In genomic region chr11:56611174-56611573, GRCh38 we compare ENCODE assay signal across 29 cellular contexts. TPM values are rescaled to one million over a fixed set of nuclear protein-coding genes. Genes with fewer than 3 reads are reported as not detected.
DNase-seq lines count a peak whose midpoint lies in the region; ATAC-seq, FAIRE-seq and TF ChIP-seq lines count a peak whose summit lies in the region.
"Had no signal": no experiment of that assay in that cellular context is flagged by ENCODE, and none has a peak within 500 bp of the region (broad histone marks: within the 10 kb centered on the region; RNA-seq: fewer than 3 reads in every experiment).

No MANE protein-coding gene starts in this region.

- H3K4me1 ChIP-seq in HepG2 (ENCODE audit: insufficient read depth, low read length): no peaks in the 10 kb centered on the region
- no peaks in the 10 kb centered on the region for H3K4me1 ChIP-seq in right lobe of liver
- no peaks in the 10 kb centered on the region for H3K4me1 ChIP-seq in IMR-90 (ENCODE audit: control insufficient read depth, insufficient read depth, low read length)
- H3K4me1 ChIP-seq: BE2C, BLaER1 had no signal

- H4K8ac ChIP-seq in IMR-90 (ENCODE audit: low read depth in 2 of 2, low read length in 2 of 2): no peak overlapping the region

- H2BK20ac ChIP-seq in IMR-90 (ENCODE audit: low read depth, low read length): no peak overlapping the region

- H3K27me3 ChIP-seq in HepG2 (ENCODE audit: control insufficient read depth in 1 of 2, insufficient read depth in 2 of 2, low read length in 2 of 2) (no peaks in the 10 kb centered on the region), right lobe of liver (no peaks in the 10 kb centered on the region), IMR-90 (ENCODE audit: control insufficient read depth, insufficient read depth, low read length) (no peaks in the 10 kb centered on the region)
- H3K27me3 ChIP-seq: BE2C, BLaER1 had no signal

- H3K18ac ChIP-seq in IMR-90 (ENCODE audit: low read depth, low read length): no peak overlapping the region

- H3K4me2 ChIP-seq in HepG2 (ENCODE audit: low read depth, low read length) (no peak overlapping the region), IMR-90 (ENCODE audit: low read depth, low read length) (no peak overlapping the region)
- H3K4me2 ChIP-seq: BLaER1 had no signal

- no peak overlapping the region for H2AFZ ChIP-seq in HepG2 (ENCODE audit: low read length)
- no peak overlapping the region for H2AFZ ChIP-seq in IMR-90 (replicated peaks; ENCODE audit: low read length, poor library complexity)

- TF ChIP-seq CTCF in HepG2 (CRISPR knock-in tag; IDR thresholded peaks at IDR 0.05): no peak
- no peak for TF ChIP-seq CTCF in right lobe of liver (IDR thresholded peaks at IDR 0.05)
- no peak for TF ChIP-seq CTCF in IMR-90 (conservative IDR thresholded peaks at IDR 0.05; ENCODE audit: low read depth, low read length)

- no peaks in the 10 kb centered on the region for H3K9me1 ChIP-seq in IMR-90 (ENCODE audit: insufficient read depth, low read length)

- no peak overlapping the region for H2AK9ac ChIP-seq in IMR-90 (replicated peaks; ENCODE audit: low read depth, low read length, poor library complexity)

- CTCF ChIA-PET in HepG2 (lab: Yijun Ruan, JAX; ENCODE audit: low intra/inter-chr PET ratio, low total read pairs) (no interaction called here), IMR-90 (lab: Yijun Ruan, JAX) (no interaction called here)

- no peak for ATAC-seq in HepG2
- no peak for ATAC-seq in right lobe of liver
- no peak for ATAC-seq in IMR-90 (ENCODE audit: low read depth)
- ATAC-seq: GM12878 had no signal

- H3K4ac ChIP-seq in IMR-90 (ENCODE audit: low read depth, low read length): no peak overlapping the region

- H3K4me3 ChIP-seq in HepG2 (replicated peaks in 1 of 3; ENCODE audit: insufficient read depth in 1 of 3, low read depth in 2 of 3, low read length in 3 of 3) (no peak overlapping the region), right lobe of liver (no peak overlapping the region), IMR-90 (ENCODE audit: insufficient read depth, low read depth, low read length) (no peak overlapping the region)
- H3K4me3 ChIP-seq: BLaER1, GM12878 had no signal

- no peak overlapping the region for H4K91ac ChIP-seq in IMR-90 (ENCODE audit: insufficient read depth, low read depth, low read length)

- H3K23ac ChIP-seq in IMR-90 (ENCODE audit: low read depth, low read length): no peak overlapping the region

- H3K36me3 ChIP-seq in HepG2 (replicated peaks in 1 of 2; ENCODE audit: control insufficient read depth in 1 of 2, insufficient read depth in 2 of 2, low read length in 2 of 2) (no peaks in the 10 kb centered on the region), right lobe of liver (no peaks in the 10 kb centered on the region), IMR-90 (ENCODE audit: control insufficient read depth, insufficient read depth, low read length) (no peaks in the 10 kb centered on the region)
- H3K36me3 ChIP-seq: BE2C, BLaER1 had no signal

- no peak overlapping the region for H2BK15ac ChIP-seq in IMR-90 (ENCODE audit: low read depth, low read length)

- no TSS peak for BruUV-seq in HepG2 (replicated peaks; lab: Mats Ljungman, UMichigan)
- BruUV-seq in IMR-90 (replicated peaks; lab: Mats Ljungman, UMichigan): no TSS peak

- H3K9ac ChIP-seq in HepG2 (ENCODE audit: insufficient read depth, low read depth, low read length) (no peak overlapping the region), IMR-90 (ENCODE audit: low read depth, low read length) (no peak overlapping the region)
- H3K9ac ChIP-seq: BLaER1 had no signal

- no peak for TF ChIP-seq RAD21 in HepG2 (CRISPR knock-in tag; IDR thresholded peaks at IDR 0.05)
- no peak for TF ChIP-seq RAD21 in IMR-90 (IDR thresholded peaks at IDR 0.05; ENCODE audit: low read length)

- no peaks in the 10 kb centered on the region for H3K79me2 ChIP-seq in HepG2 (ENCODE audit: insufficient read depth, low read length)

- dilution Hi-C loops in IMR-90 (cut with HindIII; ENCODE audit: low sequenced_read_pairs, unreplicated experiment): no loop called here

- H3K27ac ChIP-seq in HepG2 (ENCODE audit: extremely low read length, insufficient read depth, low read length) (no peak overlapping the region), right lobe of liver (no peak overlapping the region), IMR-90 (ENCODE audit: insufficient read depth, low read length) (no peak overlapping the region)
- H3K27ac ChIP-seq: 22Rv1, BLaER1 had no signal

- no peak for TF ChIP-seq EP300 in HepG2 (IDR thresholded peaks at IDR 0.05; ENCODE audit: low read depth in 2 of 2, low read length in 2 of 2)
- no peak for TF ChIP-seq EP300 in HepG2 (CRISPR knock-in tag; IDR thresholded peaks at IDR 0.05; ENCODE audit: borderline replicate concordance)

- H4K20me1 ChIP-seq in HepG2 (ENCODE audit: insufficient read depth, low read length): no peaks in the 10 kb centered on the region
- H4K20me1 ChIP-seq in IMR-90 (ENCODE audit: insufficient read depth, low read length): no peaks in the 10 kb centered on the region
- H4K20me1 ChIP-seq: BLaER1 had no signal

- no peak overlapping the region for H2AK5ac ChIP-seq in IMR-90 (ENCODE audit: low read depth, low read length)

- FAIRE-seq in HepG2 (lab: Jason Lieb, UNC): no peak
- FAIRE-seq: GM12878, GM12892, GM18507 had no signal

- H4K5ac ChIP-seq in IMR-90 (ENCODE audit: low read depth, low read length): no peak overlapping the region

- DNase-seq in HepG2 (ENCODE audit: low spot score) (no peak), right lobe of liver (no peak), IMR-90 (no peak), GOT3 (lab: John Stamatoyannopoulos, UW) (no peak)
- DNase-seq: ACHN; BE2C; C1 segment of cervical spinal cord; CD4-positive, alpha-beta memory T cell; CD4-positive, CD25-positive, alpha-beta regulatory T cell; CD8-positive, alpha-beta memory T cell; COR-L47; DMS 273 treated with DMSO at 0.1 percent for 48 hours; DMS153; DMS53; DMS79; DND-41; EL; GDM1 had no signal

- intact Hi-C loops in HepG2 (cut with micrococcal nuclease; ENCODE audit: unreplicated experiment) (no loop called here), right lobe of liver (cut with DNase I) (no loop called here), IMR-90 (cut with micrococcal nuclease) (no loop called here)

- no peaks in the 10 kb centered on the region for H3K79me1 ChIP-seq in IMR-90 (ENCODE audit: low read depth in 1 of 2, low read length in 2 of 2)

- TF ChIP-seq POLR2A in HepG2 (IDR thresholded peaks at IDR 0.05; ENCODE audit: insufficient read depth in 1 of 2, low read depth in 2 of 2, low read length in 2 of 2) (no peak), right lobe of liver (IDR thresholded peaks at IDR 0.05) (no peak), IMR-90 (IDR thresholded peaks at IDR 0.05; ENCODE audit: low read depth, low read length) (no peak)

- H3K9me3 ChIP-seq in HepG2 (ENCODE audit: low read length): no peaks in the 10 kb centered on the region
- no peaks in the 10 kb centered on the region for H3K9me3 ChIP-seq in right lobe of liver
- H3K9me3 ChIP-seq in IMR-90 (ENCODE audit: control insufficient read depth, insufficient read depth, low read length): peaks cover 3% of the 10 kb centered on the region; the same call in 1 of the 2 replicates
- H3K9me3 ChIP-seq: BE2C, BLaER1 had no signal

- in situ Hi-C loops in HepG2 (cut with HindIII; ENCODE audit: extremely low pct_ligation_motif_present, low pct_unique_long_range_greater_than_20kb): no loop called here
- in situ Hi-C loops in IMR-90 (cut with MboI; ENCODE audit: low sequenced_read_pairs): no loop called here

- no peak overlapping the region for H2BK120ac ChIP-seq in IMR-90 (ENCODE audit: low read depth, low read length)

- no peak overlapping the region for H2BK5ac ChIP-seq in IMR-90 (ENCODE audit: low read depth, low read length, poor library complexity, severe bottlenecking)

- no peak overlapping the region for H3K56ac ChIP-seq in IMR-90 (ENCODE audit: extremely low read depth, insufficient read depth, low read length)

- POLR2A ChIA-PET in HepG2 (lab: Yijun Ruan, JAX) (no interaction called here), IMR-90 (lab: Charles Lee; ENCODE audit: unreplicated experiment) (no interaction called here)

- no peak overlapping the region for H3K14ac ChIP-seq in IMR-90 (replicated peaks; ENCODE audit: low read depth, low read length)

- WGBS in HepG2 (ENCODE audit: low lambda C conversion rate): 0% methylated on average over 1 of the region's 1 CpG
- 55% methylated on average over 1 of the region's 1 CpG for WGBS in right lobe of liver (ENCODE audit: insufficient coverage, low coverage, low lambda C conversion rate, missing lambda C conversion rate)
- no CpG with 5 or more reads among the region's 1 CpG for WGBS in IMR-90 (ENCODE audit: extremely low coverage in 2 of 2, insufficient read length in 1 of 2), 2 experiments

RNA-seq across cellular contexts. Expression of gene OR5M1, which starts 3.5 kb away (rescaled TPM):
- total RNA-seq in HepG2 (2016; rRNA removed; fragmentation: Illumina TruSeq; extraction: Trizol) (not detected in 2 replicates), right lobe of liver (not detected), IMR-90 (2012; rRNA removed) (not detected in 2 replicates)
- not detected in 2 replicates for total RNA-seq in HepG2 (2016; cell fraction: cytosol; rRNA removed; fragmentation: Illumina TruSeq; extraction: Trizol; ENCODE audit: low read depth)
- total RNA-seq in HepG2 (2016; cell fraction: insoluble cytoplasmic fraction; rRNA removed; fragmentation: Illumina TruSeq; extraction: Trizol): not detected in 2 replicates
- total RNA-seq in HepG2 (2016; cell fraction: membrane; rRNA removed; fragmentation: Illumina TruSeq; extraction: Trizol): not detected in 2 replicates
- not detected in 2 replicates for total RNA-seq in HepG2 (2016; cell fraction: nucleus; rRNA removed; fragmentation: Illumina TruSeq; extraction: Trizol)
- polyA plus RNA-seq in HepG2 (2011; rRNA removed) (not detected in 2 replicates), IMR-90 (2012; rRNA removed) (not detected in 2 replicates)
- polyA plus RNA-seq in HepG2 (2011; cell fraction: cytosol; rRNA removed): not detected in 2 replicates
- polyA plus RNA-seq in HepG2 (2011; cell fraction: nucleus; rRNA removed): not detected in 2 replicates
- polyA plus RNA-seq in HepG2 (2012): not detected in 2 replicates
- not detected in 2 replicates for polyA plus RNA-seq in HepG2 (2016; cell fraction: cytosol; fragmentation: Illumina TruSeq; extraction: Trizol; ENCODE audit: low read depth)
- not detected in 2 replicates for polyA plus RNA-seq in HepG2 (2016; cell fraction: insoluble cytoplasmic fraction; fragmentation: Illumina TruSeq; extraction: Trizol; ENCODE audit: low read depth)
- not detected in 2 replicates for polyA plus RNA-seq in HepG2 (2016; cell fraction: membrane; fragmentation: Illumina TruSeq; extraction: Trizol; ENCODE audit: low read depth)
- polyA plus RNA-seq in HepG2 (2016; cell fraction: nucleus; fragmentation: Illumina TruSeq; extraction: Trizol; ENCODE audit: insufficient read depth, low read depth): not detected in 2 replicates
- polyA minus RNA-seq in HepG2 (2011; rRNA and poly(A)+ RNA removed; ENCODE audit: low replicate concordance): not detected in 2 replicates
- not detected in 2 replicates for polyA minus RNA-seq in HepG2 (2011; cell fraction: cytosol; rRNA and poly(A)+ RNA removed)
- not detected in 2 replicates for polyA minus RNA-seq in HepG2 (2011; cell fraction: nucleus; rRNA and poly(A)+ RNA removed)
- not detected in 2 replicates for polyA plus RNA-seq in IMR-90 (2012; cell fraction: cytosol; rRNA removed)
- not detected in 2 replicates for polyA plus RNA-seq in IMR-90 (2012; cell fraction: nucleus; rRNA removed; ENCODE audit: low replicate concordance)
- total RNA-seq: A172; A673; CD4-positive, alpha-beta memory T cell; CD4-positive, CD25-positive, alpha-beta regulatory T cell; CD8-positive, alpha-beta memory T cell; Daoy; G401; GM12878 had no signal
- polyA plus RNA-seq: AG04450; CD14-positive monocyte; CD4-positive, alpha-beta memory T cell; CD4-positive, CD25-positive, alpha-beta regulatory T cell; CD8-positive, alpha-beta memory T cell; GM12878 had no signal

RNA-seq across cellular contexts. Expression of gene OR5AP2, which starts 31.1 kb away (rescaled TPM):
- total RNA-seq in HepG2 (2016; rRNA removed; fragmentation: Illumina TruSeq; extraction: Trizol) (not detected in 2 replicates), right lobe of liver (not detected), IMR-90 (2012; rRNA removed) (not detected in 2 replicates)
- total RNA-seq in HepG2 (2016; cell fraction: cytosol; rRNA removed; fragmentation: Illumina TruSeq; extraction: Trizol; ENCODE audit: low read depth): not detected in 2 replicates
- total RNA-seq in HepG2 (2016; cell fraction: insoluble cytoplasmic fraction; rRNA removed; fragmentation: Illumina TruSeq; extraction: Trizol): not detected in 2 replicates
- not detected in 2 replicates for total RNA-seq in HepG2 (2016; cell fraction: membrane; rRNA removed; fragmentation: Illumina TruSeq; extraction: Trizol)
- not detected in 2 replicates for total RNA-seq in HepG2 (2016; cell fraction: nucleus; rRNA removed; fragmentation: Illumina TruSeq; extraction: Trizol)
- polyA plus RNA-seq in HepG2 (2011; rRNA removed) (not detected in 2 replicates), IMR-90 (2012; rRNA removed) (not detected in 2 replicates)
- polyA plus RNA-seq in HepG2 (2011; cell fraction: cytosol; rRNA removed): not detected in 2 replicates
- not detected in 2 replicates for polyA plus RNA-seq in HepG2 (2011; cell fraction: nucleus; rRNA removed)
- not detected in 2 replicates for polyA plus RNA-seq in HepG2 (2012)
- polyA plus RNA-seq in HepG2 (2016; cell fraction: cytosol; fragmentation: Illumina TruSeq; extraction: Trizol; ENCODE audit: low read depth): not detected in 2 replicates
- not detected in 2 replicates for polyA plus RNA-seq in HepG2 (2016; cell fraction: insoluble cytoplasmic fraction; fragmentation: Illumina TruSeq; extraction: Trizol; ENCODE audit: low read depth)
- not detected in 2 replicates for polyA plus RNA-seq in HepG2 (2016; cell fraction: membrane; fragmentation: Illumina TruSeq; extraction: Trizol; ENCODE audit: low read depth)
- polyA plus RNA-seq in HepG2 (2016; cell fraction: nucleus; fragmentation: Illumina TruSeq; extraction: Trizol; ENCODE audit: insufficient read depth, low read depth): not detected in 2 replicates
- polyA minus RNA-seq in HepG2 (2011; rRNA and poly(A)+ RNA removed; ENCODE audit: low replicate concordance): not detected in 2 replicates
- polyA minus RNA-seq in HepG2 (2011; cell fraction: cytosol; rRNA and poly(A)+ RNA removed): not detected in 2 replicates
- polyA minus RNA-seq in HepG2 (2011; cell fraction: nucleus; rRNA and poly(A)+ RNA removed): not detected in 2 replicates
- polyA plus RNA-seq in IMR-90 (2012; cell fraction: cytosol; rRNA removed): not detected in 2 replicates
- not detected in 2 replicates for polyA plus RNA-seq in IMR-90 (2012; cell fraction: nucleus; rRNA removed; ENCODE audit: low replicate concordance)
- total RNA-seq: A172; A673; CD4-positive, alpha-beta memory T cell; CD4-positive, CD25-positive, alpha-beta regulatory T cell; CD8-positive, alpha-beta memory T cell; Daoy; G401; GM12878 had no signal
- polyA plus RNA-seq: AG04450; CD14-positive monocyte; CD4-positive, alpha-beta memory T cell; CD4-positive, CD25-positive, alpha-beta regulatory T cell; CD8-positive, alpha-beta memory T cell; GM12878 had no signal

RNA-seq across cellular contexts. Expression of gene OR5M10, which starts 33.7 kb away (rescaled TPM):
- not detected in 2 replicates for total RNA-seq in HepG2 (2016; rRNA removed; fragmentation: Illumina TruSeq; extraction: Trizol)
- not detected in 2 replicates for total RNA-seq in HepG2 (2016; cell fraction: cytosol; rRNA removed; fragmentation: Illumina TruSeq; extraction: Trizol; ENCODE audit: low read depth)
- not detected in 2 replicates for total RNA-seq in HepG2 (2016; cell fraction: insoluble cytoplasmic fraction; rRNA removed; fragmentation: Illumina TruSeq; extraction: Trizol)
- not detected in 2 replicates for total RNA-seq in HepG2 (2016; cell fraction: membrane; rRNA removed; fragmentation: Illumina TruSeq; extraction: Trizol)
- not detected in 2 replicates for total RNA-seq in HepG2 (2016; cell fraction: nucleus; rRNA removed; fragmentation: Illumina TruSeq; extraction: Trizol)
- polyA plus RNA-seq in HepG2 (2011; rRNA removed): not detected in 2 replicates
- polyA plus RNA-seq in HepG2 (2011; cell fraction: cytosol; rRNA removed): not detected in 2 replicates
- polyA plus RNA-seq in HepG2 (2011; cell fraction: nucleus; rRNA removed): not detected in 2 replicates
- not detected in 2 replicates for polyA plus RNA-seq in HepG2 (2012)
- polyA plus RNA-seq in HepG2 (2016; cell fraction: cytosol; fragmentation: Illumina TruSeq; extraction: Trizol; ENCODE audit: low read depth): not detected in 2 replicates
- not detected in 2 replicates for polyA plus RNA-seq in HepG2 (2016; cell fraction: insoluble cytoplasmic fraction; fragmentation: Illumina TruSeq; extraction: Trizol; ENCODE audit: low read depth)
- not detected in 2 replicates for polyA plus RNA-seq in HepG2 (2016; cell fraction: membrane; fragmentation: Illumina TruSeq; extraction: Trizol; ENCODE audit: low read depth)
- not detected in 2 replicates for polyA plus RNA-seq in HepG2 (2016; cell fraction: nucleus; fragmentation: Illumina TruSeq; extraction: Trizol; ENCODE audit: insufficient read depth, low read depth)
- polyA minus RNA-seq in HepG2 (2011; rRNA and poly(A)+ RNA removed; ENCODE audit: low replicate concordance): not detected in 2 replicates
- polyA minus RNA-seq in HepG2 (2011; cell fraction: cytosol; rRNA and poly(A)+ RNA removed): not detected in 2 replicates
- not detected in 2 replicates for polyA minus RNA-seq in HepG2 (2011; cell fraction: nucleus; rRNA and poly(A)+ RNA removed)
- total RNA-seq in right lobe of liver: not detected
- total RNA-seq in IMR-90 (2012; rRNA removed): not detected in 2 replicates
- not detected in 2 replicates for polyA plus RNA-seq in IMR-90 (2012; rRNA removed)
- not detected in 2 replicates for polyA plus RNA-seq in IMR-90 (2012; cell fraction: cytosol; rRNA removed)
- not detected in 2 replicates for polyA plus RNA-seq in IMR-90 (2012; cell fraction: nucleus; rRNA removed; ENCODE audit: low replicate concordance)
- total RNA-seq: A172; A673; CD4-positive, alpha-beta memory T cell; CD4-positive, CD25-positive, alpha-beta regulatory T cell; CD8-positive, alpha-beta memory T cell; Daoy; G401; GM12878 had no signal
- polyA plus RNA-seq: AG04450; CD14-positive monocyte; CD4-positive, alpha-beta memory T cell; CD4-positive, CD25-positive, alpha-beta regulatory T cell; CD8-positive, alpha-beta memory T cell; GM12878 had no signal

RNA-seq across cellular contexts. Expression of gene OR5AR1, which starts 52.3 kb away (rescaled TPM):
- total RNA-seq in HepG2 (2016; rRNA removed; fragmentation: Illumina TruSeq; extraction: Trizol) (not detected in 2 replicates), right lobe of liver (not detected), IMR-90 (2012; rRNA removed) (not detected in 2 replicates)
- total RNA-seq in HepG2 (2016; cell fraction: cytosol; rRNA removed; fragmentation: Illumina TruSeq; extraction: Trizol; ENCODE audit: low read depth): not detected in 2 replicates
- total RNA-seq in HepG2 (2016; cell fraction: insoluble cytoplasmic fraction; rRNA removed; fragmentation: Illumina TruSeq; extraction: Trizol): not detected in 2 replicates
- total RNA-seq in HepG2 (2016; cell fraction: membrane; rRNA removed; fragmentation: Illumina TruSeq; extraction: Trizol): not detected in 2 replicates
- not detected in 2 replicates for total RNA-seq in HepG2 (2016; cell fraction: nucleus; rRNA removed; fragmentation: Illumina TruSeq; extraction: Trizol)
- polyA plus RNA-seq in HepG2 (2011; rRNA removed) (not detected in 2 replicates), IMR-90 (2012; rRNA removed) (not detected in 2 replicates)
- polyA plus RNA-seq in HepG2 (2011; cell fraction: cytosol; rRNA removed): not detected in 2 replicates
- not detected in 2 replicates for polyA plus RNA-seq in HepG2 (2011; cell fraction: nucleus; rRNA removed)
- polyA plus RNA-seq in HepG2 (2012): not detected in 2 replicates
- not detected in 2 replicates for polyA plus RNA-seq in HepG2 (2016; cell fraction: cytosol; fragmentation: Illumina TruSeq; extraction: Trizol; ENCODE audit: low read depth)
- not detected in 2 replicates for polyA plus RNA-seq in HepG2 (2016; cell fraction: insoluble cytoplasmic fraction; fragmentation: Illumina TruSeq; extraction: Trizol; ENCODE audit: low read depth)
- not detected in 2 replicates for polyA plus RNA-seq in HepG2 (2016; cell fraction: membrane; fragmentation: Illumina TruSeq; extraction: Trizol; ENCODE audit: low read depth)
- polyA plus RNA-seq in HepG2 (2016; cell fraction: nucleus; fragmentation: Illumina TruSeq; extraction: Trizol; ENCODE audit: insufficient read depth, low read depth): not detected in 2 replicates
- not detected in 2 replicates for polyA minus RNA-seq in HepG2 (2011; rRNA and poly(A)+ RNA removed; ENCODE audit: low replicate concordance)
- not detected in 2 replicates for polyA minus RNA-seq in HepG2 (2011; cell fraction: cytosol; rRNA and poly(A)+ RNA removed)
- not detected in 2 replicates for polyA minus RNA-seq in HepG2 (2011; cell fraction: nucleus; rRNA and poly(A)+ RNA removed)
- not detected in 2 replicates for polyA plus RNA-seq in IMR-90 (2012; cell fraction: cytosol; rRNA removed)
- not detected in 2 replicates for polyA plus RNA-seq in IMR-90 (2012; cell fraction: nucleus; rRNA removed; ENCODE audit: low replicate concordance)
- total RNA-seq: A172; A673; CD4-positive, alpha-beta memory T cell; CD4-positive, CD25-positive, alpha-beta regulatory T cell; CD8-positive, alpha-beta memory T cell; Daoy; G401; GM12878 had no signal
- polyA plus RNA-seq: AG04450; CD14-positive monocyte; CD4-positive, alpha-beta memory T cell; CD4-positive, CD25-positive, alpha-beta regulatory T cell; CD8-positive, alpha-beta memory T cell; GM12878 had no signal
